In genomic region chr11:30583505-30584280, GRCh38 we compare ENCODE assay signal across 8 cellular contexts. TPM values are rescaled to one million over a fixed set of nuclear protein-coding genes. Genes with fewer than 3 reads are reported as not detected.
DNase-seq lines count a peak whose midpoint lies in the region; ATAC-seq, FAIRE-seq and TF ChIP-seq lines count a peak whose summit lies in the region.
"Had no signal": no experiment of that assay in that cellular context is flagged by ENCODE, and none has a peak within 500 bp of the region (broad histone marks: within the 10 kb centered on the region; RNA-seq: fewer than 3 reads in every experiment).

No MANE protein-coding gene starts in this region.

- DNase-seq in NCI-H69 (lab: John Stamatoyannopoulos, UW) (peak; percentile 83), head of caudate nucleus (peak in 37 of 42 donors; percentile 1 to 70 (median 29)), neural progenitor cell (ENCODE audit: low spot score) (peak; percentile 59), urothelium cell line (ENCODE audit: low spot score) (peak; percentile 35), NCI-H524 (lab: John Stamatoyannopoulos, UW) (no peak)
- no peak for DNase-seq in activated T-helper 1 cell treated with anti-CD3 and anti-CD28 coated beads, Interleukin-12 subunit alpha, Interleukin-12 subunit beta, Interleukin-2, Interleukin-4 antibody, amounts not matched to agents 30 ng/mL and 10 ng/mL and 1 ng/mL, durations not matched to agents 14 hours and 24 hours and 36 hours (ENCODE audit: low spot score)
- DNase-seq: NCI-H524 treated with DMSO at 0.1 percent for 48 hours had no signal

- ATAC-seq in HG03439 (IDR thresholded peaks at IDR 0.05; ENCODE audit: unreplicated experiment) = no peak

- peaks cover 18% of the 10 kb centered on the region for H4K20me1 ChIP-seq in neural progenitor cell (ENCODE audit: low read depth)

- no peak for FAIRE-seq in urothelium cell line (lab: Jason Lieb, UNC)

- no peak overlapping the region for H3K27ac Mint-ChIP-seq in neural progenitor cell
- H3K27ac Mint-ChIP-seq in activated T-helper 1 cell treated with anti-CD3 and anti-CD28 coated beads, Interleukin-12 subunit alpha, Interleukin-12 subunit beta, Interleukin-2, Interleukin-4 antibody, amounts not matched to agents 30 ng/mL and 10 ng/mL and 1 ng/mL, durations not matched to agents 14 hours and 24 hours and 36 hours = no peak overlapping the region

- peaks cover 29% of the 10 kb centered on the region for H3K4me1 ChIP-seq in neural progenitor cell

- peaks cover 34% of the 10 kb centered on the region for H3F3A ChIP-seq in neural progenitor cell (ENCODE audit: low read depth)

- H3K27me3 Mint-ChIP-seq in neural progenitor cell (ENCODE audit: insufficient read depth, low read depth) = peaks cover 20% of the 10 kb centered on the region
- H3K27me3 Mint-ChIP-seq in activated T-helper 1 cell treated with anti-CD3 and anti-CD28 coated beads, Interleukin-12 subunit alpha, Interleukin-12 subunit beta, Interleukin-2, Interleukin-4 antibody, amounts not matched to agents 30 ng/mL and 10 ng/mL and 1 ng/mL, durations not matched to agents 14 hours and 24 hours and 36 hours (ENCODE audit: insufficient read depth) = peaks cover 52% of the 10 kb centered on the region

- no peak overlapping the region for H2AFZ ChIP-seq in neural progenitor cell (replicated peaks)

- intact Hi-C loops in head of caudate nucleus (cut with DNase I) = no loop called here
- intact Hi-C loops in activated T-helper 1 cell treated with anti-CD3 and anti-CD28 coated beads, Interleukin-12 subunit alpha, Interleukin-12 subunit beta, Interleukin-2, Interleukin-4 antibody, amounts not matched to agents 30 ng/mL and 10 ng/mL and 1 ng/mL, durations not matched to agents 14 hours and 24 hours and 36 hours (cut with micrococcal nuclease) = no loop called here

- no peak for TF ChIP-seq CTCF in neural progenitor cell (IDR thresholded peaks at IDR 0.05)

- H3K79me2 ChIP-seq in neural progenitor cell (ENCODE audit: low read depth) = no peaks in the 10 kb centered on the region

- H3K36me3 Mint-ChIP-seq in neural progenitor cell = peaks cover 10% of the 10 kb centered on the region
- no peaks in the 10 kb centered on the region for H3K36me3 Mint-ChIP-seq in activated T-helper 1 cell treated with anti-CD3 and anti-CD28 coated beads, Interleukin-12 subunit alpha, Interleukin-12 subunit beta, Interleukin-2, Interleukin-4 antibody, amounts not matched to agents 30 ng/mL and 10 ng/mL and 1 ng/mL, durations not matched to agents 14 hours and 24 hours and 36 hours (ENCODE audit: low read depth)

- peak overlapping the region; percentile 83 for H3K4me3 ChIP-seq in neural progenitor cell

- H3K9ac ChIP-seq in neural progenitor cell = no peak overlapping the region

- H3K4me2 ChIP-seq in neural progenitor cell = peak overlapping the region; percentile 95

- no peaks in the 10 kb centered on the region for H3K36me3 ChIP-seq in neural progenitor cell

- no peaks in the 10 kb centered on the region for H3K9me3 ChIP-seq in neural progenitor cell (ENCODE audit: low read depth)

- H3K27ac ChIP-seq in neural progenitor cell = no peak overlapping the region

- peaks cover 71% of the 10 kb centered on the region for H3K27me3 ChIP-seq in neural progenitor cell

- H3K9me3 Mint-ChIP-seq in neural progenitor cell = no peaks in the 10 kb centered on the region
- no peaks in the 10 kb centered on the region for H3K9me3 Mint-ChIP-seq in activated T-helper 1 cell treated with anti-CD3 and anti-CD28 coated beads, Interleukin-12 subunit alpha, Interleukin-12 subunit beta, Interleukin-2, Interleukin-4 antibody, amounts not matched to agents 30 ng/mL and 10 ng/mL and 1 ng/mL, durations not matched to agents 14 hours and 24 hours and 36 hours

- peak overlapping the region; percentile 84 for H3K4me3 Mint-ChIP-seq in neural progenitor cell
- H3K4me3 Mint-ChIP-seq in activated T-helper 1 cell treated with anti-CD3 and anti-CD28 coated beads, Interleukin-12 subunit alpha, Interleukin-12 subunit beta, Interleukin-2, Interleukin-4 antibody, amounts not matched to agents 30 ng/mL and 10 ng/mL and 1 ng/mL, durations not matched to agents 14 hours and 24 hours and 36 hours = no peak overlapping the region

- peaks cover 34% of the 10 kb centered on the region for H3K4me1 Mint-ChIP-seq in neural progenitor cell
- no peaks in the 10 kb centered on the region for H3K4me1 Mint-ChIP-seq in activated T-helper 1 cell treated with anti-CD3 and anti-CD28 coated beads, Interleukin-12 subunit alpha, Interleukin-12 subunit beta, Interleukin-2, Interleukin-4 antibody, amounts not matched to agents 30 ng/mL and 10 ng/mL and 1 ng/mL, durations not matched to agents 14 hours and 24 hours and 36 hours (ENCODE audit: low read depth)

RNA-seq across cellular contexts. Expression of gene MPPED2, which starts 2.5 kb away (rescaled TPM):
- total RNA-seq in neural progenitor cell (ENCODE audit: low replicate concordance) = 1.6 and 3.4 TPM in 2 replicates
- not detected in 2 replicates for total RNA-seq in activated T-helper 1 cell treated with anti-CD3 and anti-CD28 coated beads, Interleukin-12 subunit alpha, Interleukin-12 subunit beta, Interleukin-2, Interleukin-4 antibody, amounts not matched to agents 30 ng/mL and 10 ng/mL and 1 ng/mL, durations not matched to agents 14 hours and 24 hours and 36 hours

Comparison
In these comparisons a context has a peak if more than half of its experiments do, and no peak if none do; other contexts are left out.
1. DNase-seq: peak in NCI-H69 (single experiment), head of caudate nucleus (37 of 42), neural progenitor cell (single experiment) and urothelium cell line (single experiment); none in activated T-helper 1 cell treated with anti-CD3 and anti-CD28 coated beads, Interleukin-12 subunit alpha, Interleukin-12 subunit beta, Interleukin-2, Interleukin-4 antibody, amounts not matched to agents 30 ng/mL and 10 ng/mL and 1 ng/mL, durations not matched to agents 14 hours and 24 hours and 36 hours (single experiment) and NCI-H524 (0 of 2).